15 cellular contexts compared by ENCODE assay signal in genomic region chr3:42707620-42708355, GRCh38. TPM values are rescaled to one million over a fixed set of nuclear protein-coding genes. Genes with fewer than 3 reads are reported as not detected.
A peak's percentile ranks its signal among the peaks of the same experiment; 100 is the strongest.
DNase-seq lines count a peak whose midpoint lies in the region; ATAC-seq and TF ChIP-seq lines count a peak whose summit lies in the region.
"Had no signal": no experiment of that assay in that cellular context is flagged by ENCODE, and none has a peak within 500 bp of the region (broad histone marks: within the 10 kb centered on the region; RNA-seq: fewer than 3 reads in every experiment).

No MANE protein-coding gene starts in this region.

- no peak overlapping the region for H3K4me2 ChIP-seq in osteoblast (ENCODE audit: insufficient read depth, low read length)

- in situ Hi-C loops in KBM-7 (cut with MboI; ENCODE audit: low pct_unique_long_range_greater_than_20kb, low sequenced_read_pairs): no loop called here

- DNase-seq in activated effector memory CD4-positive, alpha-beta T cell treated with anti-CD3 and anti-CD28 coated beads, Interleukin-2, amount 50 U/mL, for 16 hours: peak; percentile 42
- no peak for DNase-seq in activated effector memory CD4-positive, alpha-beta T cell treated with Interleukin-2 at 50 U/mL for 16 hours
- DNase-seq in coronary artery (ENCODE audit: low spot score): peak; percentile 38
- peak; percentile 66 for DNase-seq in osteoblast (ENCODE audit: insufficient read length, low spot score, missing footprints)
- peak; percentile 31 for DNase-seq in ureter (ENCODE audit: low spot score)
- DNase-seq in RPMI8226: no peak
- no peak for DNase-seq in KBM-7
- DNase-seq: C1 segment of cervical spinal cord, DMS153, MV-4-11, NCI-H1417 treated with DMSO at 0.1 percent for 48 hours, NCI-H2029, NCI-H524 had no signal

- no peaks in the 10 kb centered on the region for H3K4me1 ChIP-seq in osteoblast (ENCODE audit: insufficient read depth, low read length)
- H3K4me1 ChIP-seq: HAP-1 had no signal

- no peak for ATAC-seq in GM19455 (IDR thresholded peaks at IDR 0.05; ENCODE audit: unreplicated experiment)

- no peaks in the 10 kb centered on the region for H3K79me2 ChIP-seq in osteoblast (ENCODE audit: insufficient read depth, low read length)

- no peaks in the 10 kb centered on the region for H4K20me1 ChIP-seq in osteoblast (ENCODE audit: insufficient read depth, low read length)

- peaks cover 6% of the 10 kb centered on the region for H3K27me3 ChIP-seq in osteoblast (ENCODE audit: insufficient read depth, low read length)

- H3K9me3 ChIP-seq in osteoblast (ENCODE audit: low read depth, low read length): no peaks in the 10 kb centered on the region
- H3K9me3 ChIP-seq: HAP-1 had no signal

- H3K27ac ChIP-seq in coronary artery: no peak overlapping the region
- H3K27ac ChIP-seq in osteoblast (ENCODE audit: low read depth, low read length): no peak overlapping the region

- H2AFZ ChIP-seq in osteoblast (ENCODE audit: low read length): no peak overlapping the region

- no peak for TF ChIP-seq CTCF in coronary artery (IDR thresholded peaks at IDR 0.05)
- no peak for TF ChIP-seq CTCF in osteoblast (IDR thresholded peaks at IDR 0.05; ENCODE audit: extremely low read depth, low read depth, low read length)

- H3K36me3 ChIP-seq in osteoblast (ENCODE audit: insufficient read depth, low read length): no peaks in the 10 kb centered on the region
- H3K36me3 ChIP-seq: HAP-1 had no signal

- H3K4me3 ChIP-seq in coronary artery (no peak overlapping the region), osteoblast (ENCODE audit: insufficient read depth, low read length) (no peak overlapping the region)
- H3K4me3 ChIP-seq: HAP-1 had no signal

RNA-seq across cellular contexts. Expression of gene HHATL, which starts 5.2 kb away (rescaled TPM):
- not detected in 2 replicates for total RNA-seq in osteoblast
- total RNA-seq in ureter: 0.73 TPM

RNA-seq across cellular contexts. Expression of gene KLHL40, which starts 22.5 kb away (rescaled TPM):
- total RNA-seq in osteoblast (not detected in 2 replicates), ureter (not detected)

RNA-seq across cellular contexts. Expression of gene ZBTB47, which starts 54.3 kb away (rescaled TPM):
- total RNA-seq in osteoblast (39.2 and 41.3 TPM in 2 replicates), ureter (32.1 TPM)

Comparison
In these comparisons a context has a peak if more than half of its experiments do, and no peak if none do; other contexts are left out.
1. DNase-seq: peak in activated effector memory CD4-positive, alpha-beta T cell treated with anti-CD3 and anti-CD28 coated beads, Interleukin-2, amount 50 U/mL, for 16 hours (single experiment), coronary artery (single experiment), osteoblast (single experiment) and ureter (single experiment); none in activated effector memory CD4-positive, alpha-beta T cell treated with Interleukin-2 at 50 U/mL for 16 hours (single experiment), RPMI8226 (single experiment) and KBM-7 (single experiment).